In genomic region chr5:175124251-175124813, GRCh38 we compare ENCODE assay signal across 25 cellular contexts.
"Had no signal": no experiment of that assay in that cellular context is flagged by ENCODE, and none has a peak within 500 bp of the region (broad histone marks: within the 10 kb centered on the region; RNA-seq: fewer than 3 reads in every experiment).

No MANE protein-coding gene starts in this region.

- H3K36me3 ChIP-seq: left lung, lower lobe of right lung, neural progenitor cell, neutrophil, right atrium auricular region, right lobe of liver, tibial nerve, vagina had no signal

- H3K9me3 ChIP-seq: left lung, lower lobe of right lung, neutrophil, right lobe of liver, tibial nerve, vagina had no signal

- DNase-seq: hypothalamus; immature natural killer cell; kidney; left colon; left lung; lower lobe of right lung; mammary epithelial cell; mesenchymal stem cell; naive thymus-derived CD8-positive, alpha-beta T cell; occipital lobe; right lobe of liver; stimulated activated CD4-positive, alpha-beta T cell treated with anti-CD3 and anti-CD28 coated beads, Interleukin-1b, Interleukin-23, amount 100 ng/mL, for 48 hours; stimulated activated CD4-positive, alpha-beta T cell treated with anti-CD3 and anti-CD28 coated beads, Interleukin-2, amount 100 ng/mL, for 48 hours; stimulated activated CD4-positive, alpha-beta T cell treated with anti-CD3 and anti-CD28 coated beads, Interleukin-4, amount 100 ng/mL, for 4 hours; stimulated activated CD8-positive, alpha-beta memory T cell treated with anti-CD3 and anti-CD28 coated beads, Interleukin-4, amount 100 ng/mL, for 48 hours; stimulated activated naive CD4-positive, alpha-beta T cell treated with Interleukin-2 at 50 U/mL for 16 hours; stimulated activated naive CD8-positive, alpha-beta T cell treated with anti-CD3 and anti-CD28 coated beads, Interleukin-15, amount 100 ng/mL, for 72 hours; substantia nigra had no signal

- H3K4me1 ChIP-seq: left lung, lower lobe of right lung, neural progenitor cell, right atrium auricular region, right lobe of liver, tibial nerve, vagina had no signal

- H3K27me3 ChIP-seq: left lung, neural progenitor cell, neutrophil, right atrium auricular region, right lobe of liver, tibial nerve, vagina had no signal

- H3K4me3 ChIP-seq: left lung, lower lobe of right lung, neural progenitor cell, right atrium auricular region, right lobe of liver, smooth muscle cell, tibial nerve, vagina had no signal

- ATAC-seq: left colon; left lung; lower lobe of right lung; naive thymus-derived CD8-positive, alpha-beta T cell; right lobe of liver; stimulated activated memory B cell treated with anti-CD40 and anti-IgM and Interleukin-4, amounts not matched to agents 10 μg/mL and 1 μg/mL and 100 μg/mL, for 72 hours; stimulated activated naive CD8-positive, alpha-beta T cell treated with anti-CD3 and anti-CD28 coated beads, Interleukin-15, amount 100 ng/mL, for 72 hours had no signal

- H3K27ac ChIP-seq: left lung, lower lobe of right lung, neural progenitor cell, neutrophil, right atrium auricular region, right lobe of liver, tibial nerve, vagina had no signal
